ENCODE assay signal across 13 cellular contexts in the genomic region with DNA sequence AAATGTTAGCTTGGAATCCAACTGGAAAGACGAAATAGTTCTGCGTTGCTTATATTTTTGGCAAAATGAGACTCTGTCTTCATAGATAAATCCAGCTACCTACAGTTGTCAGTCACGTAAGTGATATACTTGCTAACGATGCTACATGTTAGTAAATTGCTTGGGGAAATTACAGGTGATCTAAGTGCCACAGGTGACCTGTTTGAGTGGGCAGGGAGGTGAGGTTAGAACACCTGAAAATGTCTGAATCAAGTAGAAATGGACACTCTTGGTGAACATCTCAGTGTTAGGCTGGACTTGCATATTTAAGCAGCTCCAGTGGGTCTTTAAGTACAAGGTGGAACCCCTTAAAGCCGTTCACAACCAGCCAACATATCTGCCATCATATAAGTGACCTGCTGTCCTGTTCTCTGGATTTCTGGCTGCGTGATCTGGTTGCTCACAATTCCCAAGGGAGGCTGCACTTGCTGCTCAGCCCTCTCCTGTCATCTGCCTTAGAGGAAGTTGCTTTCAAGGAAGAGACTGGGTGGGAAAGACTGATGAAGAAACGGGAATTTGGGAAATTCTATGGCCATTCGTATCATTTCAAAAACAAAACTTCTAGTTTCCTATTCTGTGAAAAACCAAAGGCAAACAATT.
"Had no signal": no experiment of that assay in that cellular context is flagged by ENCODE, and none has a peak within 500 bp of the region (broad histone marks: within the 10 kb centered on the region; RNA-seq: fewer than 3 reads in every experiment).

No MANE protein-coding gene starts in this region.

- H3K4me1 ChIP-seq: breast epithelium, parathyroid adenoma had no signal

- H3K9me3 ChIP-seq: breast epithelium, heart right ventricle, neutrophil had no signal

- H3K36me3 ChIP-seq: breast epithelium, heart right ventricle, neutrophil had no signal

- H3K4me3 ChIP-seq: breast epithelium, heart right ventricle had no signal

- H3K27ac ChIP-seq: neutrophil, parathyroid adenoma had no signal

- FAIRE-seq: frontal cortex, islet of Langerhans had no signal

- DNase-seq: activated CD4-positive, CD25-positive, alpha-beta regulatory T cell treated with anti-CD3 and anti-CD28 coated beads, Interleukin-2, amount 50 U/mL, for 72 hours; activated naive CD4-positive, alpha-beta T cell treated with Interleukin-2 at 50 U/mL for 16 hours; activated T-cell treated with anti-CD3 and anti-CD28 coated beads for 4 hours; aorta; cerebellar nuclear complex; heart right ventricle; left colon; naive thymus-derived CD8-positive, alpha-beta T cell had no signal

- H3K79me2 ChIP-seq: parathyroid adenoma had no signal

- H3K27me3 ChIP-seq: breast epithelium, heart right ventricle, neutrophil had no signal

- H2AFZ ChIP-seq: parathyroid adenoma had no signal
